Comparison of ENCODE assay signal across 1 cellular context in the genomic region with DNA sequence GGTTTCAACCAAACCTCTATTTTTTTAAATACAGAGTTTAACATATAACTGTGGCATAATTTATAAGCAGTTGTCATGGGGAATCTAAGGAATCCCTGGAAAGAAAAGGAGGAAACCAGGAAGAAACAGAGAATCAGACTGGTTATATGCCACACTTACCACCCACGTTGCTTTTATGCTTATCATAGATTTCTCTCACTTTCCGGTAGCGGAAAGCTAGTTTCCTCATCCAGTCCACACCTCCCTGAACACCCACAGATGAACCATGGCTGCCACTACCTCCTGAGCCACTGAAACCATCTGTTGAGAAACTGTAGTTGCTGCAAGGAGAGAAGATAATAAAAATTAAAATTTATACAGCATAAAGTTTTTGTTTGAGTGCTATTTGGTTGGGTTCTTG.
TF ChIP-seq lines count a peak whose summit lies in the region.

No MANE protein-coding gene starts in this region.

TF ChIP-seq in WTC11, 78 proteins besides CTCF, POLR2A, EP300 and RAD21 (continued from another document):
- TF ChIP-seq, protein P1, sequence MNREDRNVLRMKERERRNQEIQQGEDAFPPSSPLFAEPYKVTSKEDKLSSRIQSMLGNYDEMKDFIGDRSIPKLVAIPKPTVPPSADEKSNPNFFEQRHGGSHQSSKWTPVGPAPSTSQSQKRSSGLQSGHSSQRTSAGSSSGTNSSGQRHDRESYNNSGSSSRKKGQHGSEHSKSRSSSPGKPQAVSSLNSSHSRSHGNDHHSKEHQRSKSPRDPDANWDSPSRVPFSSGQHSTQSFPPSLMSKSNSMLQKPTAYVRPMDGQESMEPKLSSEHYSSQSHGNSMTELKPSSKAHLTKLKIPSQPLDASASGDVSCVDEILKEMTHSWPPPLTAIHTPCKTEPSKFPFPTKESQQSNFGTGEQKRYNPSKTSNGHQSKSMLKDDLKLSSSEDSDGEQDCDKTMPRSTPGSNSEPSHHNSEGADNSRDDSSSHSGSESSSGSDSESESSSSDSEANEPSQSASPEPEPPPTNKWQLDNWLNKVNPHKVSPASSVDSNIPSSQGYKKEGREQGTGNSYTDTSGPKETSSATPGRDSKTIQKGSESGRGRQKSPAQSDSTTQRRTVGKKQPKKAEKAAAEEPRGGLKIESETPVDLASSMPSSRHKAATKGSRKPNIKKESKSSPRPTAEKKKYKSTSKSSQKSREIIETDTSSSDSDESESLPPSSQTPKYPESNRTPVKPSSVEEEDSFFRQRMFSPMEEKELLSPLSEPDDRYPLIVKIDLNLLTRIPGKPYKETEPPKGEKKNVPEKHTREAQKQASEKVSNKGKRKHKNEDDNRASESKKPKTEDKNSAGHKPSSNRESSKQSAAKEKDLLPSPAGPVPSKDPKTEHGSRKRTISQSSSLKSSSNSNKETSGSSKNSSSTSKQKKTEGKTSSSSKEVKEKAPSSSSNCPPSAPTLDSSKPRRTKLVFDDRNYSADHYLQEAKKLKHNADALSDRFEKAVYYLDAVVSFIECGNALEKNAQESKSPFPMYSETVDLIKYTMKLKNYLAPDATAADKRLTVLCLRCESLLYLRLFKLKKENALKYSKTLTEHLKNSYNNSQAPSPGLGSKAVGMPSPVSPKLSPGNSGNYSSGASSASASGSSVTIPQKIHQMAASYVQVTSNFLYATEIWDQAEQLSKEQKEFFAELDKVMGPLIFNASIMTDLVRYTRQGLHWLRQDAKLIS (CRISPR knock-in tag; IDR thresholded peaks at IDR 0.05; ENCODE audit: borderline replicate concordance): no peak
- TF ChIP-seq, protein P2, sequence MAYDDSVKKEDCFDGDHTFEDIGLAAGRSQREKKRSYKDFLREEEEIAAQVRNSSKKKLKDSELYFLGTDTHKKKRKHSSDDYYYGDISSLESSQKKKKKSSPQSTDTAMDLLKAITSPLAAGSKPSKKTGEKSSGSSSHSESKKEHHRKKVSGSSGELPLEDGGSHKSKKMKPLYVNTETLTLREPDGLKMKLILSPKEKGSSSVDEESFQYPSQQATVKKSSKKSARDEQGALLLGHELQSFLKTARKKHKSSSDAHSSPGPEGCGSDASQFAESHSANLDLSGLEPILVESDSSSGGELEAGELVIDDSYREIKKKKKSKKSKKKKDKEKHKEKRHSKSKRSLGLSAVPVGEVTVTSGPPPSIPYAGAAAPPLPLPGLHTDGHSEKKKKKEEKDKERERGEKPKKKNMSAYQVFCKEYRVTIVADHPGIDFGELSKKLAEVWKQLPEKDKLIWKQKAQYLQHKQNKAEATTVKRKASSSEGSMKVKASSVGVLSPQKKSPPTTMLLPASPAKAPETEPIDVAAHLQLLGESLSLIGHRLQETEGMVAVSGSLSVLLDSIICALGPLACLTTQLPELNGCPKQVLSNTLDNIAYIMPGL (CRISPR knock-in tag; IDR thresholded peaks at IDR 0.05): no peak
- no peak for TF ChIP-seq TEAD1 (CRISPR knock-in tag; IDR thresholded peaks at IDR 0.05)
